In genomic region chr6:33761922-33762629, GRCh38 we compare ENCODE assay signal across 1 cellular context.
A peak's percentile ranks its signal among the peaks of the same experiment; 100 is the strongest.
TF ChIP-seq lines count a peak whose summit lies in the region.

No MANE protein-coding gene starts in this region.

TF ChIP-seq in HepG2, 621 proteins besides CTCF, POLR2A, EP300 and RAD21 (continued from another document and continues in another):
- peak; percentile 76 for TF ChIP-seq ZNF124 (CRISPR knock-in tag; IDR thresholded peaks at IDR 0.05)
- peak; percentile 87; the same call in 1 of the 2 replicates for TF ChIP-seq NFKB2 (CRISPR knock-in tag; IDR thresholded peaks at IDR 0.05; ENCODE audit: borderline replicate concordance)
- TF ChIP-seq KLF15 (CRISPR knock-in tag; IDR thresholded peaks at IDR 0.05; ENCODE audit: borderline replicate concordance): no peak
- TF ChIP-seq SP1 (IDR thresholded peaks at IDR 0.05): no peak
- TF ChIP-seq SP1 (CRISPR knock-in tag; IDR thresholded peaks at IDR 0.05): peak; percentile 67; the same call in 1 of the 2 replicates
- TF ChIP-seq PATZ1 (CRISPR knock-in tag; IDR thresholded peaks at IDR 0.05): peak; percentile 87
- peak; percentile 98 for TF ChIP-seq ESRRA (CRISPR knock-in tag; IDR thresholded peaks at IDR 0.05; ENCODE audit: low read depth)
- no peak for TF ChIP-seq KLF9 (CRISPR knock-in tag; IDR thresholded peaks at IDR 0.05; ENCODE audit: low read depth)
- TF ChIP-seq STAG1 (CRISPR knock-in tag; IDR thresholded peaks at IDR 0.05): peak; percentile 99
- TF ChIP-seq KLF6 (CRISPR knock-in tag; IDR thresholded peaks at IDR 0.05): peak; percentile 70; the same call in 1 of the 2 replicates
- TF ChIP-seq, protein P1, sequence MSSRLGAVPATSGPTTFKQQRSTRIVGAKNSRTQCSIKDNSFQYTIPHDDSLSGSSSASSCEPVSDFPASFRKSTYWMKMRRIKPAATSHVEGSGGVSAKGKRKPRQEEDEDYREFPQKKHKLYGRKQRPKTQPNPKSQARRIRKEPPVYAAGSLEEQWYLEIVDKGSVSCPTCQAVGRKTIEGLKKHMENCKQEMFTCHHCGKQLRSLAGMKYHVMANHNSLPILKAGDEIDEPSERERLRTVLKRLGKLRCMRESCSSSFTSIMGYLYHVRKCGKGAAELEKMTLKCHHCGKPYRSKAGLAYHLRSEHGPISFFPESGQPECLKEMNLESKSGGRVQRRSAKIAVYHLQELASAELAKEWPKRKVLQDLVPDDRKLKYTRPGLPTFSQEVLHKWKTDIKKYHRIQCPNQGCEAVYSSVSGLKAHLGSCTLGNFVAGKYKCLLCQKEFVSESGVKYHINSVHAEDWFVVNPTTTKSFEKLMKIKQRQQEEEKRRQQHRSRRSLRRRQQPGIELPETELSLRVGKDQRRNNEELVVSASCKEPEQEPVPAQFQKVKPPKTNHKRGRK (CRISPR knock-in tag; IDR thresholded peaks at IDR 0.05): no peak
- TF ChIP-seq ZNF256 (CRISPR knock-in tag; conservative IDR thresholded peaks at IDR 0.05): 0 out of 2 replicates have a peak, but pooled peaks have one; percentile 57
- no peak for TF ChIP-seq CENPX (CRISPR knock-in tag; IDR thresholded peaks at IDR 0.05)
- peak; percentile 93 for TF ChIP-seq ZNF264 (CRISPR knock-in tag; IDR thresholded peaks at IDR 0.05)
- TF ChIP-seq, protein P2, sequence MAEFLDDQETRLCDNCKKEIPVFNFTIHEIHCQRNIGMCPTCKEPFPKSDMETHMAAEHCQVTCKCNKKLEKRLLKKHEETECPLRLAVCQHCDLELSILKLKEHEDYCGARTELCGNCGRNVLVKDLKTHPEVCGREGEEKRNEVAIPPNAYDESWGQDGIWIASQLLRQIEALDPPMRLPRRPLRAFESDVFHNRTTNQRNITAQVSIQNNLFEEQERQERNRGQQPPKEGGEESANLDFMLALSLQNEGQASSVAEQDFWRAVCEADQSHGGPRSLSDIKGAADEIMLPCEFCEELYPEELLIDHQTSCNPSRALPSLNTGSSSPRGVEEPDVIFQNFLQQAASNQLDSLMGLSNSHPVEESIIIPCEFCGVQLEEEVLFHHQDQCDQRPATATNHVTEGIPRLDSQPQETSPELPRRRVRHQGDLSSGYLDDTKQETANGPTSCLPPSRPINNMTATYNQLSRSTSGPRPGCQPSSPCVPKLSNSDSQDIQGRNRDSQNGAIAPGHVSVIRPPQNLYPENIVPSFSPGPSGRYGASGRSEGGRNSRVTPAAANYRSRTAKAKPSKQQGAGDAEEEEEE (CRISPR knock-in tag; IDR thresholded peaks at IDR 0.05; ENCODE audit: borderline replicate concordance): no peak
- no peak for TF ChIP-seq ZNF496 (CRISPR knock-in tag; IDR thresholded peaks at IDR 0.05; ENCODE audit: insufficient replicate concordance)
- TF ChIP-seq ARNT (IDR thresholded peaks at IDR 0.05): no peak
- TF ChIP-seq, protein P3, sequence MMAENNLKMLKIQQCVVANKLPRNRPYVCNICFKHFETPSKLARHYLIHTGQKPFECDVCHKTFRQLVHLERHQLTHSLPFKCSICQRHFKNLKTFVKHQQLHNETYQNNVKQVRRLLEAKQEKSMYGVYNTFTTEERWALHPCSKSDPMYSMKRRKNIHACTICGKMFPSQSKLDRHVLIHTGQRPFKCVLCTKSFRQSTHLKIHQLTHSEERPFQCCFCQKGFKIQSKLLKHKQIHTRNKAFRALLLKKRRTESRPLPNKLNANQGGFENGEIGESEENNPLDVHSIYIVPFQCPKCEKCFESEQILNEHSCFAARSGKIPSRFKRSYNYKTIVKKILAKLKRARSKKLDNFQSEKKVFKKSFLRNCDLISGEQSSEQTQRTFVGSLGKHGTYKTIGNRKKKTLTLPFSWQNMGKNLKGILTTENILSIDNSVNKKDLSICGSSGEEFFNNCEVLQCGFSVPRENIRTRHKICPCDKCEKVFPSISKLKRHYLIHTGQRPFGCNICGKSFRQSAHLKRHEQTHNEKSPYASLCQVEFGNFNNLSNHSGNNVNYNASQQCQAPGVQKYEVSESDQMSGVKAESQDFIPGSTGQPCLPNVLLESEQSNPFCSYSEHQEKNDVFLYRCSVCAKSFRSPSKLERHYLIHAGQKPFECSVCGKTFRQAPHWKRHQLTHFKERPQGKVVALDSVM (CRISPR knock-in tag; IDR thresholded peaks at IDR 0.05): peak; percentile 87
- TF ChIP-seq ZFP36 (IDR thresholded peaks at IDR 0.05; ENCODE audit: borderline replicate concordance, low read depth, low read length, partially characterized antibody): peak; percentile 86
- no peak for TF ChIP-seq RERE (CRISPR knock-in tag; IDR thresholded peaks at IDR 0.05; ENCODE audit: low read depth)
- no peak for TF ChIP-seq RBFOX2 (IDR thresholded peaks at IDR 0.05; ENCODE audit: low read depth, low read length)
- no peak for TF ChIP-seq SNRNP70 (IDR thresholded peaks at IDR 0.05; ENCODE audit: low read depth, low read length)
- TF ChIP-seq SP5 (CRISPR knock-in tag; IDR thresholded peaks at IDR 0.05; ENCODE audit: borderline replicate concordance, low read depth): no peak; the same call in 1 of the 2 replicates
- peak; percentile 30; the same call in 1 of the 2 replicates for TF ChIP-seq DRAP1 (CRISPR knock-in tag; IDR thresholded peaks at IDR 0.05)
- peak; percentile 82; the same call in 1 of the 2 replicates for TF ChIP-seq SSRP1 (CRISPR knock-in tag; IDR thresholded peaks at IDR 0.05)
- TF ChIP-seq TOPORS (CRISPR knock-in tag; IDR thresholded peaks at IDR 0.05): peak; percentile 72; the same call in 1 of the 2 replicates
- TF ChIP-seq HDAC2 (CRISPR knock-in tag; IDR thresholded peaks at IDR 0.05): peak; percentile 92
- peak; percentile 77; the same call in 1 of the 2 replicates for TF ChIP-seq ZNF274 (CRISPR knock-in tag; IDR thresholded peaks at IDR 0.05)
- TF ChIP-seq PAF1 (CRISPR knock-in tag; IDR thresholded peaks at IDR 0.05): no peak
- no peak for TF ChIP-seq ZNF337 (CRISPR knock-in tag; IDR thresholded peaks at IDR 0.05; ENCODE audit: borderline replicate concordance, low read depth)
- TF ChIP-seq ZNF367 (CRISPR knock-in tag; IDR thresholded peaks at IDR 0.05; ENCODE audit: borderline replicate concordance): no peak
- no peak for TF ChIP-seq FOXK2 (IDR thresholded peaks at IDR 0.05)
- no peak for TF ChIP-seq ZNF18 (CRISPR knock-in tag; IDR thresholded peaks at IDR 0.05; ENCODE audit: insufficient replicate concordance)
- TF ChIP-seq FOXC1 (CRISPR knock-in tag; IDR thresholded peaks at IDR 0.05; ENCODE audit: borderline replicate concordance): peak; percentile 80
- TF ChIP-seq, protein P4, sequence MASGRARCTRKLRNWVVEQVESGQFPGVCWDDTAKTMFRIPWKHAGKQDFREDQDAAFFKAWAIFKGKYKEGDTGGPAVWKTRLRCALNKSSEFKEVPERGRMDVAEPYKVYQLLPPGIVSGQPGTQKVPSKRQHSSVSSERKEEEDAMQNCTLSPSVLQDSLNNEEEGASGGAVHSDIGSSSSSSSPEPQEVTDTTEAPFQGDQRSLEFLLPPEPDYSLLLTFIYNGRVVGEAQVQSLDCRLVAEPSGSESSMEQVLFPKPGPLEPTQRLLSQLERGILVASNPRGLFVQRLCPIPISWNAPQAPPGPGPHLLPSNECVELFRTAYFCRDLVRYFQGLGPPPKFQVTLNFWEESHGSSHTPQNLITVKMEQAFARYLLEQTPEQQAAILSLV (CRISPR knock-in tag; IDR thresholded peaks at IDR 0.05; ENCODE audit: borderline replicate concordance): no peak
- TF ChIP-seq SKI (IDR thresholded peaks at IDR 0.05; ENCODE audit: partially characterized antibody): peak; percentile 91
- TF ChIP-seq NR2F2 (IDR thresholded peaks at IDR 0.05; ENCODE audit: borderline replicate concordance, low read depth): peak; percentile 91
- TF ChIP-seq ZNF280B (CRISPR knock-in tag; IDR thresholded peaks at IDR 0.05; ENCODE audit: borderline replicate concordance): no peak; the same call in none of the 2 replicates
- TF ChIP-seq RXRB (CRISPR knock-in tag; IDR thresholded peaks at IDR 0.05; ENCODE audit: borderline replicate concordance): peak; percentile 100
- TF ChIP-seq FOXO1 (CRISPR knock-in tag; IDR thresholded peaks at IDR 0.05): peak; percentile 68
- TF ChIP-seq, protein P5, sequence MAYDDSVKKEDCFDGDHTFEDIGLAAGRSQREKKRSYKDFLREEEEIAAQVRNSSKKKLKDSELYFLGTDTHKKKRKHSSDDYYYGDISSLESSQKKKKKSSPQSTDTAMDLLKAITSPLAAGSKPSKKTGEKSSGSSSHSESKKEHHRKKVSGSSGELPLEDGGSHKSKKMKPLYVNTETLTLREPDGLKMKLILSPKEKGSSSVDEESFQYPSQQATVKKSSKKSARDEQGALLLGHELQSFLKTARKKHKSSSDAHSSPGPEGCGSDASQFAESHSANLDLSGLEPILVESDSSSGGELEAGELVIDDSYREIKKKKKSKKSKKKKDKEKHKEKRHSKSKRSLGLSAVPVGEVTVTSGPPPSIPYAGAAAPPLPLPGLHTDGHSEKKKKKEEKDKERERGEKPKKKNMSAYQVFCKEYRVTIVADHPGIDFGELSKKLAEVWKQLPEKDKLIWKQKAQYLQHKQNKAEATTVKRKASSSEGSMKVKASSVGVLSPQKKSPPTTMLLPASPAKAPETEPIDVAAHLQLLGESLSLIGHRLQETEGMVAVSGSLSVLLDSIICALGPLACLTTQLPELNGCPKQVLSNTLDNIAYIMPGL (CRISPR knock-in tag; IDR thresholded peaks at IDR 0.05; ENCODE audit: borderline replicate concordance in 1 of 2, low read depth in 1 of 2): peak; percentile 78 to 95
